In genomic region chr1:8711161-8711560, GRCh38 we compare ENCODE assay signal across 14 cellular contexts.
DNase-seq lines count a peak whose midpoint lies in the region; ATAC-seq and TF ChIP-seq lines count a peak whose summit lies in the region.
"Had no signal": no experiment of that assay in that cellular context is flagged by ENCODE, and none has a peak within 500 bp of the region (broad histone marks: within the 10 kb centered on the region; RNA-seq: fewer than 3 reads in every experiment).

No MANE protein-coding gene starts in this region.

- peak overlapping the region; percentile 81 for H3K27ac ChIP-seq in A673 (ENCODE audit: low read depth, low read length, poor library complexity, severe bottlenecking)
- peak overlapping the region in 3 of 5 donors; percentile 61 to 78 (median 76) for H3K27ac ChIP-seq in adrenal gland
- H3K27ac ChIP-seq: C4-2B had no signal

- WGBS in adrenal gland, 4 donors: 33 to 43% (median 36%) methylated on average over 5 of the region's 5 CpGs

- H3K4me1 ChIP-seq in A673 (ENCODE audit: insufficient read depth, low read length, poor library complexity, severe bottlenecking) (peaks cover 50% of the 10 kb centered on the region), adrenal gland (replicated peaks in 1 of 2) (peaks cover 31 to 45% of the 10 kb centered on the region in 2 donors)

- BruUV-seq in A673 (replicated peaks; lab: Mats Ljungman, UMichigan): no TSS peak

- H3K27me3 ChIP-seq in A673 (replicated peaks; ENCODE audit: insufficient read depth, low read depth, low read length, poor library complexity) (no peaks in the 10 kb centered on the region), adrenal gland (no peaks in the 10 kb centered on the region)

- TF ChIP-seq POLR2A in adrenal gland (IDR thresholded peaks at IDR 0.05): no peak

- DNase-seq in A673 (ENCODE audit: low spot score) (no peak), HCEC 1CT (peak; percentile 48), adrenal gland (peak in 4 of 7 donors; percentile 37 to 45 (median 43)), lung microvascular endothelial cell (ENCODE audit: low read depth in 2 of 2) (peak; percentile 28 to 38), foreskin fibroblast (no peak), germinal center (ENCODE audit: low spot score) (no peak)
- DNase-seq in central memory CD4-positive, alpha-beta T cell: no peak
- DNase-seq: activated CD4-positive, CD25-positive, alpha-beta regulatory T cell; NCI-H1436 treated with DMSO at 0.1 percent for 48 hours; NCI-H526 treated with DMSO at 0.1 percent for 48 hours; stimulated activated CD4-positive, alpha-beta T cell treated with anti-CD3 and anti-CD28 coated beads, Interleukin-4, amount 100 ng/mL, for 24 hours; stimulated activated naive CD8-positive, alpha-beta T cell treated with anti-CD3 and anti-CD28 coated beads, Interleukin-15, Interleukin-2, amounts not matched to agents 100 U/mL and 50 U/mL, for 24 hours had no signal

- no peak for ATAC-seq in GM21825 (IDR thresholded peaks at IDR 0.05; ENCODE audit: unreplicated experiment)
- ATAC-seq: stimulated activated naive CD8-positive, alpha-beta T cell treated with anti-CD3 and anti-CD28 coated beads, Interleukin-15, Interleukin-2, amounts not matched to agents 100 U/mL and 50 U/mL, for 24 hours had no signal

- TF ChIP-seq CTCF in A673 (conservative IDR thresholded peaks at IDR 0.05; ENCODE audit: low read depth, low read length) (no peak), adrenal gland (IDR thresholded peaks at IDR 0.05) (no peak), foreskin fibroblast (IDR thresholded peaks at IDR 0.05; ENCODE audit: low read depth, low read length) (no peak)

- H3K36me3 ChIP-seq in A673 (ENCODE audit: insufficient read depth, low read length, poor library complexity, severe bottlenecking): no peaks in the 10 kb centered on the region
- no peaks in the 10 kb centered on the region for H3K36me3 ChIP-seq in adrenal gland (replicated peaks in 1 of 2)

- CTCF ChIA-PET in A673 (lab: Charles Lee): interaction anchor here (0.7 kb wide), 1 partner anchor 17 kb away, joined by 3 read pairs; no protein-coding TSS in a partner anchor

- H3K9me3 ChIP-seq in A673 (ENCODE audit: low read depth, low read length, poor library complexity, severe bottlenecking) (no peaks in the 10 kb centered on the region), adrenal gland (replicated peaks in 1 of 3) (no peaks in the 10 kb centered on the region)

- POLR2A ChIA-PET in A673 (lab: Charles Lee; ENCODE audit: low non-redundant PET): no interaction called here

- intact Hi-C loops in A673 (cut with micrococcal nuclease; ENCODE audit: unreplicated experiment): loop anchor here (5.0 to 10.0 kb wide), 2 partner anchors 136 to 246 kb away; no protein-coding TSS in a partner anchor
- intact Hi-C loops in adrenal gland (cut with DNase I): no loop called here

- H3K4me3 ChIP-seq in A673 (ENCODE audit: low read depth, low read length, poor library complexity, severe bottlenecking) (no peak overlapping the region), adrenal gland (no peak overlapping the region), foreskin fibroblast (ENCODE audit: low read depth in 1 of 2, low read length in 2 of 2) (no peak overlapping the region)

Comparison
In these comparisons a context has a peak if more than half of its experiments do, and no peak if none do; other contexts are left out.
1. DNase-seq: peak in HCEC 1CT (single experiment), adrenal gland (4 of 7) and lung microvascular endothelial cell (2 of 2); none in A673 (single experiment), central memory CD4-positive, alpha-beta T cell (single experiment), foreskin fibroblast (0 of 2) and germinal center (single experiment).